In genomic region chr4:108044951-108045686, GRCh38 we compare ENCODE assay signal across 15 cellular contexts. TPM values are rescaled to one million over a fixed set of nuclear protein-coding genes. Genes with fewer than 3 reads are reported as not detected.
A peak's percentile ranks its signal among the peaks of the same experiment; 100 is the strongest.
DNase-seq lines count a peak whose midpoint lies in the region; ATAC-seq and TF ChIP-seq lines count a peak whose summit lies in the region.
"Had no signal": no experiment of that assay in that cellular context is flagged by ENCODE, and none has a peak within 500 bp of the region (broad histone marks: within the 10 kb centered on the region; RNA-seq: fewer than 3 reads in every experiment).

No MANE protein-coding gene starts in this region.

- ATAC-seq in activated CD4-positive, alpha-beta T cell treated with anti-CD3 and anti-CD28 coated beads for 36 hours = peak; percentile 68

- H3K36me3 ChIP-seq in MG63 (no peaks in the 10 kb centered on the region), mammary epithelial cell (ENCODE audit: insufficient read depth, low read length) (no peaks in the 10 kb centered on the region), osteoblast (ENCODE audit: insufficient read depth, low read length) (no peaks in the 10 kb centered on the region)
- H3K36me3 ChIP-seq: heart right ventricle had no signal

- in situ Hi-C loops in mammary epithelial cell (cut with MboI; ENCODE audit: low sequenced_read_pairs in 2 of 2) = loop anchor here in 1 of 2 donors (25.0 kb wide), 1 partner anchor 542 kb away; no protein-coding TSS in a partner anchor

- no peak overlapping the region for H3K4me2 ChIP-seq in mammary epithelial cell (ENCODE audit: insufficient read depth, low read depth, low read length)
- H3K4me2 ChIP-seq in osteoblast (ENCODE audit: insufficient read depth, low read length) = no peak overlapping the region

- H2AFZ ChIP-seq in mammary epithelial cell (ENCODE audit: low read depth, low read length) = no peak overlapping the region
- peak overlapping the region; percentile 47 for H2AFZ ChIP-seq in osteoblast (ENCODE audit: low read length)

- no peak overlapping the region for H3K4me3 ChIP-seq in MG63
- no peak overlapping the region for H3K4me3 ChIP-seq in mammary epithelial cell (replicated peaks in 1 of 3; ENCODE audit: insufficient read depth in 1 of 3, low read depth in 2 of 3, low read length in 3 of 3)
- H3K4me3 ChIP-seq in osteoblast (ENCODE audit: insufficient read depth, low read length) = no peak overlapping the region
- H3K4me3 ChIP-seq: heart right ventricle, SJSA1 had no signal

- H3K4me1 ChIP-seq in mammary epithelial cell (ENCODE audit: insufficient read depth, low read length) (peaks cover 6% of the 10 kb centered on the region), osteoblast (ENCODE audit: insufficient read depth, low read length) (peaks cover 7% of the 10 kb centered on the region)
- H3K4me1 ChIP-seq: SJSA1 had no signal

- no peaks in the 10 kb centered on the region for H3K9me3 ChIP-seq in MG63
- no peaks in the 10 kb centered on the region for H3K9me3 ChIP-seq in mammary epithelial cell (replicated peaks; ENCODE audit: insufficient read depth, low read length)
- no peaks in the 10 kb centered on the region for H3K9me3 ChIP-seq in osteoblast (ENCODE audit: low read depth, low read length)
- H3K9me3 ChIP-seq: heart right ventricle, SJSA1 had no signal

- H3K4me3 Mint-ChIP-seq in activated CD4-positive, alpha-beta T cell treated with anti-CD3 and anti-CD28 coated beads for 36 hours = no peak overlapping the region
- H3K4me3 Mint-ChIP-seq in progenitor cell of endocrine pancreas (ENCODE audit: low read depth) = no peak overlapping the region
- H3K4me3 Mint-ChIP-seq: dendritic cell treated with granulocyte-macrophage colony-stimulating factor and Interleukin-4, amounts not matched to agents 40 ng/mL and 50 ng/mL, for 4 days had no signal

- CTCF ChIA-PET in activated CD4-positive, alpha-beta T cell treated with anti-CD3 and anti-CD28 coated beads for 36 hours (lab: Charles Lee) = interaction anchor here (0.6 to 1.7 kb wide), 7 partner anchors 9 to 526 kb away, joined by 3 to 7 read pairs (median 4); no protein-coding TSS in a partner anchor
- CTCF ChIA-PET in mammary epithelial cell (lab: Charles Lee; ENCODE audit: low non-redundant PET) = no interaction called here

- H3K27me3 ChIP-seq in MG63 (no peaks in the 10 kb centered on the region), mammary epithelial cell (ENCODE audit: insufficient read depth, low read length) (no peaks in the 10 kb centered on the region), osteoblast (ENCODE audit: insufficient read depth, low read length) (no peaks in the 10 kb centered on the region)
- H3K27me3 ChIP-seq: heart right ventricle, SJSA1 had no signal

- H3K36me3 Mint-ChIP-seq in activated CD4-positive, alpha-beta T cell treated with anti-CD3 and anti-CD28 coated beads for 36 hours (ENCODE audit: low read depth) = peaks cover 37% of the 10 kb centered on the region
- H3K36me3 Mint-ChIP-seq in progenitor cell of endocrine pancreas (ENCODE audit: insufficient read depth) = no peaks in the 10 kb centered on the region

- no peak overlapping the region for H3K27ac ChIP-seq in mammary epithelial cell (ENCODE audit: insufficient read depth, low read depth, low read length)
- no peak overlapping the region for H3K27ac ChIP-seq in osteoblast (ENCODE audit: low read depth, low read length)
- H3K27ac ChIP-seq: heart right ventricle, SJSA1 had no signal

- 46% methylated on average over 9 of the region's 9 CpGs for WGBS in mammary epithelial cell (ENCODE audit: low coverage, missing lambda C conversion rate)

- TF ChIP-seq CTCF in mammary epithelial cell (conservative IDR thresholded peaks at IDR 0.05 in 1 of 2, IDR thresholded peaks at IDR 0.05 in 1 of 2; ENCODE audit: extremely low read depth in 1 of 2, insufficient read depth in 1 of 2, low read depth in 1 of 2, low read length in 2 of 2) = no peak
- no peak for TF ChIP-seq CTCF in osteoblast (IDR thresholded peaks at IDR 0.05; ENCODE audit: extremely low read depth, low read depth, low read length)
- TF ChIP-seq CTCF in progenitor cell of endocrine pancreas (IDR thresholded peaks at IDR 0.05; ENCODE audit: unreplicated experiment) = no peak
- TF ChIP-seq CTCF in GM10266 (IDR thresholded peaks at IDR 0.05; ENCODE audit: control insufficient read depth, insufficient read depth, low read depth, missing control alignments) = no peak

- no peaks in the 10 kb centered on the region for H4K20me1 ChIP-seq in mammary epithelial cell (ENCODE audit: insufficient read depth, low read length)
- H4K20me1 ChIP-seq in osteoblast (ENCODE audit: insufficient read depth, low read length) = no peaks in the 10 kb centered on the region

- H3K9me3 Mint-ChIP-seq in activated CD4-positive, alpha-beta T cell treated with anti-CD3 and anti-CD28 coated beads for 36 hours (ENCODE audit: low read depth) = peaks cover 1% of the 10 kb centered on the region
- H3K9me3 Mint-ChIP-seq in progenitor cell of endocrine pancreas (ENCODE audit: low read depth) = no peaks in the 10 kb centered on the region
- H3K9me3 Mint-ChIP-seq: dendritic cell treated with granulocyte-macrophage colony-stimulating factor and Interleukin-4, amounts not matched to agents 40 ng/mL and 50 ng/mL, for 4 days had no signal

- DNase-seq in activated CD4-positive, alpha-beta T cell treated with anti-CD3 and anti-CD28 coated beads for 36 hours = no peak
- no peak for DNase-seq in activated CD4-positive, alpha-beta T cell treated with anti-CD3 and anti-CD28 coated beads for 1 hour
- peak; percentile 10 for DNase-seq in MG63
- DNase-seq in mammary epithelial cell = peak; percentile 46
- DNase-seq in osteoblast (ENCODE audit: insufficient read length, low spot score, missing footprints) = peak; percentile 18
- no peak for DNase-seq in progenitor cell of endocrine pancreas (ENCODE audit: low spot score, unreplicated experiment)
- DNase-seq in GM10266 (ENCODE audit: extremely low spot score) = no peak
- DNase-seq in H4 (ENCODE audit: low spot score) = no peak
- DNase-seq: erythroblast, Kasumi-1, NCI-H1694, NCI-H446 treated with DMSO at 0.1 percent for 48 hours had no signal

- intact Hi-C loops in activated CD4-positive, alpha-beta T cell treated with anti-CD3 and anti-CD28 coated beads for 36 hours (cut with DNase I, micrococcal nuclease) = loop anchor here (1.0 to 5.0 kb wide), 4 partner anchors 14 to 122 kb away; partner anchors contain the start of gene LEF1 (in 1 of the 2)
- intact Hi-C loops in mammary epithelial cell (cut with micrococcal nuclease) = no loop called here

- no peak overlapping the region for H3K9ac ChIP-seq in mammary epithelial cell (ENCODE audit: insufficient read depth, low read length)

- peak overlapping the region; percentile 88 for H3K27ac Mint-ChIP-seq in activated CD4-positive, alpha-beta T cell treated with anti-CD3 and anti-CD28 coated beads for 36 hours
- H3K27ac Mint-ChIP-seq in progenitor cell of endocrine pancreas = no peak overlapping the region
- H3K27ac Mint-ChIP-seq: dendritic cell treated with granulocyte-macrophage colony-stimulating factor and Interleukin-4, amounts not matched to agents 40 ng/mL and 50 ng/mL, for 4 days had no signal

- H3K79me2 ChIP-seq in mammary epithelial cell (ENCODE audit: insufficient read depth, low read length) (no peaks in the 10 kb centered on the region), osteoblast (ENCODE audit: insufficient read depth, low read length) (no peaks in the 10 kb centered on the region)

- no peaks in the 10 kb centered on the region for H3K27me3 Mint-ChIP-seq in activated CD4-positive, alpha-beta T cell treated with anti-CD3 and anti-CD28 coated beads for 36 hours
- no peaks in the 10 kb centered on the region for H3K27me3 Mint-ChIP-seq in progenitor cell of endocrine pancreas
- H3K27me3 Mint-ChIP-seq: dendritic cell treated with granulocyte-macrophage colony-stimulating factor and Interleukin-4, amounts not matched to agents 40 ng/mL and 50 ng/mL, for 4 days had no signal

- peaks cover 61% of the 10 kb centered on the region for H3K4me1 Mint-ChIP-seq in activated CD4-positive, alpha-beta T cell treated with anti-CD3 and anti-CD28 coated beads for 36 hours
- no peaks in the 10 kb centered on the region for H3K4me1 Mint-ChIP-seq in progenitor cell of endocrine pancreas (ENCODE audit: low read depth)

- POLR2A ChIA-PET in activated CD4-positive, alpha-beta T cell treated with anti-CD3 and anti-CD28 coated beads for 36 hours (lab: Charles Lee) = interaction anchor here (0.6 to 1.6 kb wide), 7 partner anchors 15 to 127 kb away, joined by 3 to 8 read pairs (median 3); partner anchors contain the start of gene LEF1

- no TSS peak for BruUV-seq in mammary epithelial cell (replicated peaks; lab: Mats Ljungman, UMichigan)

- dilution Hi-C loops in mammary epithelial cell (cut with HindIII; ENCODE audit: low sequenced_read_pairs) = no loop called here

RNA-seq across cellular contexts. Expression of gene HADH, which starts 55.4 kb away (rescaled TPM):
- total RNA-seq in activated CD4-positive, alpha-beta T cell treated with anti-CD3 and anti-CD28 coated beads for 36 hours = 10 to 100 TPM; 58.4 to 60.8 TPM
- 24.3 and 30.8 TPM in 2 replicates for total RNA-seq in MG63 (2014; rRNA removed; shearing (Covaris generic); ENCODE audit: low replicate concordance)
- total RNA-seq in mammary epithelial cell = 10 to 100 TPM; 48.6 to 65.2 TPM
- 42.9 TPM for polyA plus RNA-seq in mammary epithelial cell
- 41.5 TPM for polyA minus RNA-seq in mammary epithelial cell
- total RNA-seq in osteoblast = 9.0 and 10.3 TPM in 2 replicates
- 44.1 TPM in 2 replicates for total RNA-seq in progenitor cell of endocrine pancreas
- total RNA-seq in H4 (2014; rRNA removed; shearing (Covaris generic)) = 12.4 and 15.1 TPM in 2 replicates

Comparison
In these comparisons a context has a peak if more than half of its experiments do, and no peak if none do; other contexts are left out.
1. DNase-seq: peak in MG63 (single experiment), mammary epithelial cell (single experiment) and osteoblast (single experiment); none in activated CD4-positive, alpha-beta T cell treated with anti-CD3 and anti-CD28 coated beads for 36 hours (single experiment), activated CD4-positive, alpha-beta T cell treated with anti-CD3 and anti-CD28 coated beads for 1 hour (single experiment), progenitor cell of endocrine pancreas (single experiment), GM10266 (single experiment) and H4 (single experiment).